26 cellular contexts compared by ENCODE assay signal in genomic region chr2:58608146-58608545, GRCh38.
"Had no signal": no experiment of that assay in that cellular context is flagged by ENCODE, and none has a peak within 500 bp of the region (broad histone marks: within the 10 kb centered on the region; RNA-seq: fewer than 3 reads in every experiment).

No MANE protein-coding gene starts in this region.

- H3K36me3 ChIP-seq: colonic mucosa, esophagus squamous epithelium, gastroesophageal sphincter, heart right ventricle, left lung, lower lobe of right lung had no signal

- FAIRE-seq: endometrium, frontal cortex, islet of Langerhans, keratinocyte had no signal

- H3K9me3 Mint-ChIP-seq: dendritic cell treated with granulocyte-macrophage colony-stimulating factor and Interleukin-4, amounts not matched to agents 40 ng/mL and 50 ng/mL, for 4 days; effector memory CD8-positive, alpha-beta T cell; endodermal cell; mesothelial cell of epicardium; naive thymus-derived CD8-positive, alpha-beta T cell had no signal

- H3K4me3 Mint-ChIP-seq: dendritic cell treated with granulocyte-macrophage colony-stimulating factor and Interleukin-4, amounts not matched to agents 40 ng/mL and 50 ng/mL, for 4 days; effector memory CD8-positive, alpha-beta T cell; endodermal cell; mesothelial cell of epicardium; naive B cell; naive thymus-derived CD8-positive, alpha-beta T cell had no signal

- H3K4me1 Mint-ChIP-seq: naive thymus-derived CD8-positive, alpha-beta T cell had no signal

- ATAC-seq: effector memory CD8-positive, alpha-beta T cell; esophagus mucosa; gastroesophageal sphincter; heart right ventricle; left cardiac atrium; left lung; left ventricle myocardium superior; lower lobe of right lung; mucosa of descending colon; naive thymus-derived CD8-positive, alpha-beta T cell had no signal

- H3K9me3 ChIP-seq: colonic mucosa, esophagus squamous epithelium, gastroesophageal sphincter, heart right ventricle, left lung, lower lobe of right lung, mucosa of descending colon had no signal

- H3K27ac Mint-ChIP-seq: dendritic cell treated with granulocyte-macrophage colony-stimulating factor and Interleukin-4, amounts not matched to agents 40 ng/mL and 50 ng/mL, for 4 days; effector memory CD8-positive, alpha-beta T cell; endodermal cell; mesothelial cell of epicardium; naive B cell; naive thymus-derived CD8-positive, alpha-beta T cell had no signal

- H3K27me3 ChIP-seq: colonic mucosa, esophagus squamous epithelium, gastroesophageal sphincter, left lung had no signal

- H3K36me3 Mint-ChIP-seq: mesothelial cell of epicardium; naive B cell; naive thymus-derived CD8-positive, alpha-beta T cell had no signal

- H3K27me3 Mint-ChIP-seq: dendritic cell treated with granulocyte-macrophage colony-stimulating factor and Interleukin-4, amounts not matched to agents 40 ng/mL and 50 ng/mL, for 4 days; effector memory CD8-positive, alpha-beta T cell had no signal

- H3K27ac ChIP-seq: colonic mucosa, esophagus squamous epithelium, gastroesophageal sphincter, heart right ventricle, left lung, lower lobe of right lung had no signal

- H3K4me3 ChIP-seq: colonic mucosa, esophagus squamous epithelium, gastroesophageal sphincter, heart right ventricle, left lung, lower lobe of right lung, mucosa of descending colon had no signal

- DNase-seq: colonic mucosa; cortex of kidney; effector CD8-positive, alpha-beta T cell; effector memory CD8-positive, alpha-beta T cell; endodermal cell; erythroblast; esophagus squamous epithelium; head of caudate nucleus; heart right ventricle; hippocampal formation; left cardiac atrium; left lung; left ventricle myocardium superior; lower lobe of right lung; mesenchymal stem cell; mucosa of descending colon; naive B cell; naive thymus-derived CD8-positive, alpha-beta T cell had no signal

- H3K4me1 ChIP-seq: colonic mucosa, esophagus squamous epithelium, gastroesophageal sphincter, heart right ventricle, left lung, lower lobe of right lung had no signal
